In the genomic region with DNA sequence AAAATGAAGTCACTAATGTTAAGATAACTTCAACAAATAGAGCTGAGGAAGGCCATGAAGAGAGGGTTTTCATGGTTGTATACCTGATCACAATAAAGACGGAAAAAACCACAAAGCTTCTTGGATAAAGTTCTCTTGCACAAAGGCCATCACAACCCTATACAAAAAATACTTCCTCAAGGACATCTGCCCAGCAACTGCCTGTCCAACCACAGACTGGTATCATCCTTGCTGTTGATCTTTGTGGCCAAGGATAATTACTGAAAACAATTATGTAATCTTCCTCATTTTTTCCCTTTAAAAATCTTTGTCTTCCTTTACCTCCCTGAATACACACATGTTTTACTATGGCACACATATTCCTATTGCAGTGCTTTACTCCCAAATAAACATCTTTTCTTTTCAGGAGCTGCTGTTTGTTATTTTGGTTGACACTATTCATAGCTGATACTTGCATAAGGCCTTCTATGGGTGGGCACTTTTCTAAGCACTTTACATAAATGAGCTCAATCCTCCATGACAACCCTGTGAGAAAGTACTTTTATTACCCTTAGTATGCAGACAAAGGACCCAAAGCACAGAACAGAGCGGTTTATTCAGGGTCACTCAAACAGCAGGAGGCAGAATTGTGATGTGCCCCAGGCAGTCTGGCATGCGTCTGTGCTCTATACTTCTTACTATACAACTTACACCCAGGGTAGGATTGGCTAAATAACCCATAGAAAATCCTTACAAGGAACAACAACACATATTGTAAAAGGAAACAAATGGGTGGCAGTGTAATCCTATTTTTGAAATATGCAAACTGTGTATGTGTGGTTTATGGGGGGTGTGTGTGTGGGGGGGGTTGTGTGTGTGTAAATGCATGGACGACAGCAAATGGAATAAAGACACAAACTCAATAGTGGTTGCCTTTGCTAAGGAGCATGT, we compare ENCODE assay signal across 16 cellular contexts. TPM values are rescaled to one million over a fixed set of nuclear protein-coding genes. Genes with fewer than 3 reads are reported as not detected.
DNase-seq lines count a peak whose midpoint lies in the region; ATAC-seq, FAIRE-seq and TF ChIP-seq lines count a peak whose summit lies in the region.
"Had no signal": no experiment of that assay in that cellular context is flagged by ENCODE, and none has a peak within 500 bp of the region (broad histone marks: within the 10 kb centered on the region; RNA-seq: fewer than 3 reads in every experiment).

No MANE protein-coding gene starts in this region.

- H3K9ac ChIP-seq in iPS-20b (ENCODE audit: low read depth, low read length), result no peak overlapping the region
- H3K9ac ChIP-seq: parathyroid adenoma had no signal

- no peak overlapping the region for H3K27ac ChIP-seq in iPS-20b (ENCODE audit: low read length)
- H3K27ac ChIP-seq: adrenal gland, C4-2B, lower lobe of right lung, parathyroid adenoma had no signal

- ATAC-seq in GM21515 (IDR thresholded peaks at IDR 0.05; ENCODE audit: unreplicated experiment), result no peak

- H3K27me3 ChIP-seq in iPS-20b (ENCODE audit: insufficient read depth, low read length), result peaks cover 8% of the 10 kb centered on the region; the same call in 1 of the 2 replicates
- H3K27me3 ChIP-seq: adrenal gland had no signal

- FAIRE-seq in GM12891 (lab: Jason Lieb, UNC), result peak; percentile 9

- H3K4me3 ChIP-seq in iPS-20b (ENCODE audit: low read length), result peak overlapping the region; percentile 9; the same call in 1 of the 2 replicates
- H3K4me3 ChIP-seq: adrenal gland, lower lobe of right lung had no signal

- H3K9me3 ChIP-seq in iPS-20b (ENCODE audit: insufficient read depth, low read depth, low read length), result no peaks in the 10 kb centered on the region
- H3K9me3 ChIP-seq: adrenal gland, lower lobe of right lung had no signal

- H3K36me3 ChIP-seq in iPS-20b (ENCODE audit: insufficient read depth, low read depth, low read length), result no peaks in the 10 kb centered on the region
- H3K36me3 ChIP-seq: adrenal gland, lower lobe of right lung had no signal

- DNase-seq in GM12891 (ENCODE audit: insufficient read length, low spot score) (no peak), NCI-H1417 treated with DMSO at 0.1 percent for 48 hours (lab: John Stamatoyannopoulos, UW) (peak; percentile 3), SKM-1 treated with dmso at 0.1 percent for 144 hours (lab: John Stamatoyannopoulos, UW; ENCODE audit: unreplicated experiment) (peak; percentile 73), NCI-H774 (lab: John Stamatoyannopoulos, UW) (no peak)
- no peak for DNase-seq in activated naive CD4-positive, alpha-beta T cell treated with Interleukin-2 at 50 U/mL for 16 hours
- DNase-seq in activated CD4-positive, alpha-beta T cell treated with anti-CD3 and anti-CD28 coated beads, Interleukin-2, amount 50 U/mL, for 1 hour, result no peak
- DNase-seq: glutamatergic neuron; lower lobe of right lung; NCI-H446; stimulated activated CD4-positive, alpha-beta T cell treated with anti-CD3 and anti-CD28 coated beads, Interleukin-2, amount 100 ng/mL, for 24 hours; stimulated activated naive CD4-positive, alpha-beta T cell treated with Interleukin-2 at 50 U/mL for 16 hours had no signal

- no peak for TF ChIP-seq POLR2A in GM12891 (IDR thresholded peaks at IDR 0.05; ENCODE audit: low read depth, low read length)

- H3K4me1 ChIP-seq in iPS-20b (ENCODE audit: insufficient read depth, low read length), result peaks cover 11% of the 10 kb centered on the region; the same call in 1 of the 2 replicates
- H3K4me1 ChIP-seq: lower lobe of right lung, parathyroid adenoma had no signal

TF ChIP-seq in GM12891, 5 proteins besides CTCF, POLR2A, EP300 and RAD21:
- TF ChIP-seq SPI1 (IDR thresholded peaks at IDR 0.05; ENCODE audit: low read depth, low read length) (no peak), POLR2AphosphoS5 (IDR thresholded peaks at IDR 0.05; ENCODE audit: low read depth, low read length) (no peak), POU2F2 (IDR thresholded peaks at IDR 0.05; ENCODE audit: low read depth, low read length) (no peak), TAF1 (IDR thresholded peaks at IDR 0.05; ENCODE audit: low read depth, low read length) (no peak), PAX5 (IDR thresholded peaks at IDR 0.05; ENCODE audit: insufficient read depth, low read length, severe bottlenecking) (no peak)
TF ChIP-seq in GM12891: peak in this region for 0.

RNA-seq across cellular contexts. Expression of gene SNRNP48, which starts 35.0 kb away (rescaled TPM):
- 4.0 TPM for polyA plus RNA-seq in GM12891 (2012; ENCODE audit: low read depth, missing spikeins)

Comparison
In these comparisons a context has a peak if more than half of its experiments do, and no peak if none do; other contexts are left out.
1. DNase-seq: peak in NCI-H1417 treated with DMSO at 0.1 percent for 48 hours (single experiment) and SKM-1 treated with dmso at 0.1 percent for 144 hours (single experiment); none in GM12891 (single experiment), NCI-H774 (single experiment), activated naive CD4-positive, alpha-beta T cell treated with Interleukin-2 at 50 U/mL for 16 hours (single experiment) and activated CD4-positive, alpha-beta T cell treated with anti-CD3 and anti-CD28 coated beads, Interleukin-2, amount 50 U/mL, for 1 hour (single experiment).